ENCODE assay signal across 11 cellular contexts in the genomic region with DNA sequence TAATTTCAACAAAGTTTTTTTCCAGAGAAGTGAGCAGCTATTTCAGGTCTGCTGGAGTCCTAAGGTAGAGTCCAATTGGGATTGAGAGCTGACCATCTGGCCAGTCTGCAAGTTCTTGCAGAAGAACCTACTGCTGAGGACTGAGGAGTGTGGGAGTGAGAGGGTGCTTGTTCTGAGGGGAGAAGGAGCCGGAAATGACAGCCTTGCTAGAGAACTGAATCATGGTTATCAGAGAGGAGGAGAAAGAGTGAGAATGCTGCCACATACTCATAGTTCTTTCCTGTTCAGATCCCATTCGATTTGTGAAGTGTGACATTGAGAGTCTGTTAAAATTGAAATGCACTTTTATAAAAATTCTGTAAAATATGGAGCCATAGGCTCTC.
DNase-seq lines count a peak whose midpoint lies in the region; ATAC-seq and TF ChIP-seq lines count a peak whose summit lies in the region.
"Had no signal": no experiment of that assay in that cellular context is flagged by ENCODE, and none has a peak within 500 bp of the region (broad histone marks: within the 10 kb centered on the region; RNA-seq: fewer than 3 reads in every experiment).

No MANE protein-coding gene starts in this region.

- H3K9me3 Mint-ChIP-seq in Calu3 (ENCODE audit: low read depth, unreplicated experiment), result no peaks in the 10 kb centered on the region
- H3K9me3 Mint-ChIP-seq in activated CD8-positive, alpha-beta T cell treated with anti-CD3 and anti-CD28 coated beads, Interleukin-2, amount 10 ng/mL, durations not matched to agents 7 days and 5 days (ENCODE audit: insufficient read depth), result no peaks in the 10 kb centered on the region

- POLR2A ChIA-PET in activated CD8-positive, alpha-beta T cell treated with anti-CD3 and anti-CD28 coated beads, Interleukin-2, amount 10 ng/mL, durations not matched to agents 7 days and 5 days (lab: Charles Lee), result interaction anchor here (1.5 kb wide), 1 partner anchor 240 kb away, joined by 7 read pairs; no protein-coding TSS in a partner anchor

- H3K27ac Mint-ChIP-seq in Calu3 (ENCODE audit: unreplicated experiment), result peak overlapping the region; percentile 68
- H3K27ac Mint-ChIP-seq in activated CD8-positive, alpha-beta T cell treated with anti-CD3 and anti-CD28 coated beads, Interleukin-2, amount 10 ng/mL, durations not matched to agents 7 days and 5 days, result peak overlapping the region; percentile 88

- peak; percentile 2 for DNase-seq in Calu3
- DNase-seq in activated CD8-positive, alpha-beta T cell treated with anti-CD3 and anti-CD28 coated beads, Interleukin-2, amount 10 ng/mL, durations not matched to agents 7 days and 5 days, result no peak
- DNase-seq in lower lobe of right lung, result no peak
- no peak for DNase-seq in MV-4-11 (lab: John Stamatoyannopoulos, UW)
- no peak for DNase-seq in NCI-H2081 (lab: John Stamatoyannopoulos, UW)
- no peak for DNase-seq in DMS 273 (lab: John Stamatoyannopoulos, UW; ENCODE audit: unreplicated experiment)
- DNase-seq in G401 (ENCODE audit: low spot score), result no peak
- DNase-seq: amniotic stem cell, NCI-H1436 treated with DMSO at 0.1 percent for 48 hours, testis had no signal

- no peaks in the 10 kb centered on the region for H3K27me3 ChIP-seq in lower lobe of right lung (ENCODE audit: low read depth)
- H3K27me3 ChIP-seq: testis had no signal

- H3K4me1 ChIP-seq in lower lobe of right lung, result peaks cover 29% of the 10 kb centered on the region
- H3K4me1 ChIP-seq: testis had no signal

- H3K4me3 Mint-ChIP-seq in Calu3 (ENCODE audit: low read depth, unreplicated experiment), result peak overlapping the region; percentile 59
- H3K4me3 Mint-ChIP-seq in activated CD8-positive, alpha-beta T cell treated with anti-CD3 and anti-CD28 coated beads, Interleukin-2, amount 10 ng/mL, durations not matched to agents 7 days and 5 days, result peak overlapping the region; percentile 63

- no peaks in the 10 kb centered on the region for H3K27me3 Mint-ChIP-seq in Calu3 (ENCODE audit: unreplicated experiment)
- H3K27me3 Mint-ChIP-seq in activated CD8-positive, alpha-beta T cell treated with anti-CD3 and anti-CD28 coated beads, Interleukin-2, amount 10 ng/mL, durations not matched to agents 7 days and 5 days (ENCODE audit: low read depth), result peaks cover 14% of the 10 kb centered on the region

- no peak overlapping the region for H3K4me3 ChIP-seq in lower lobe of right lung
- H3K4me3 ChIP-seq: testis had no signal

- intact Hi-C loops in Calu3 (cut with micrococcal nuclease; ENCODE audit: unreplicated experiment) (loop anchor here (5.0 to 10.0 kb wide), 3 partner anchors 120 to 283 kb away; no protein-coding TSS in a partner anchor), lower lobe of right lung (cut with DNase I) (no loop called here)

- H3K4me1 Mint-ChIP-seq in Calu3 (ENCODE audit: low read depth, unreplicated experiment), result peaks cover 27% of the 10 kb centered on the region
- H3K4me1 Mint-ChIP-seq in activated CD8-positive, alpha-beta T cell treated with anti-CD3 and anti-CD28 coated beads, Interleukin-2, amount 10 ng/mL, durations not matched to agents 7 days and 5 days (ENCODE audit: low read depth), result peaks cover 39% of the 10 kb centered on the region

- peak; percentile 9 for ATAC-seq in HG02943 (IDR thresholded peaks at IDR 0.05; ENCODE audit: low read depth, unreplicated experiment)
- ATAC-seq in activated CD8-positive, alpha-beta T cell treated with anti-CD3 and anti-CD28 coated beads, Interleukin-2, amount 10 ng/mL, durations not matched to agents 7 days and 5 days, result peak; percentile 35
- ATAC-seq in lower lobe of right lung, result peak; percentile 59 to 64

- CTCF ChIA-PET in Calu3 (lab: Charles Lee), result no interaction called here
- CTCF ChIA-PET in activated CD8-positive, alpha-beta T cell treated with anti-CD3 and anti-CD28 coated beads, Interleukin-2, amount 10 ng/mL, durations not matched to agents 7 days and 5 days (lab: Charles Lee), result interaction anchor here (1.0 to 1.2 kb wide), 4 partner anchors 84 to 704 kb away, joined by 3 to 5 read pairs (median 3); partner anchors contain the start of gene SPRYD7

- H3K9me3 ChIP-seq in lower lobe of right lung, result no peaks in the 10 kb centered on the region
- H3K9me3 ChIP-seq: testis had no signal

- no peaks in the 10 kb centered on the region for H3K36me3 Mint-ChIP-seq in Calu3 (ENCODE audit: insufficient read depth, unreplicated experiment)
- H3K36me3 Mint-ChIP-seq in activated CD8-positive, alpha-beta T cell treated with anti-CD3 and anti-CD28 coated beads, Interleukin-2, amount 10 ng/mL, durations not matched to agents 7 days and 5 days (ENCODE audit: low read depth), result peaks cover 3% of the 10 kb centered on the region

- in situ Hi-C loops in G401 (cut with HindIII; ENCODE audit: low sequenced_read_pairs), result no loop called here

- H3K36me3 ChIP-seq in lower lobe of right lung, result no peaks in the 10 kb centered on the region

- BruUV-seq in Calu3 (replicated peaks; lab: Mats Ljungman, UMichigan), result no TSS peak

- TF ChIP-seq CTCF in Calu3 (IDR thresholded peaks at IDR 0.05; ENCODE audit: unreplicated experiment) (no peak), lower lobe of right lung (IDR thresholded peaks at IDR 0.05) (no peak)

- H3K27ac ChIP-seq in lower lobe of right lung, result peak overlapping the region; percentile 71
- H3K27ac ChIP-seq: testis had no signal

Comparison
In these comparisons a context has a peak if more than half of its experiments do, and no peak if none do; other contexts are left out.
1. ATAC-seq: peak in every context shown above with its lines; median percentile 62 in lower lobe of right lung; 35 in activated CD8-positive, alpha-beta T cell treated with anti-CD3 and anti-CD28 coated beads, Interleukin-2, amount 10 ng/mL, durations not matched to agents 7 days and 5 days; 9 in HG02943.